Comparison of ENCODE assay signal across 25 cellular contexts in the genomic region with DNA sequence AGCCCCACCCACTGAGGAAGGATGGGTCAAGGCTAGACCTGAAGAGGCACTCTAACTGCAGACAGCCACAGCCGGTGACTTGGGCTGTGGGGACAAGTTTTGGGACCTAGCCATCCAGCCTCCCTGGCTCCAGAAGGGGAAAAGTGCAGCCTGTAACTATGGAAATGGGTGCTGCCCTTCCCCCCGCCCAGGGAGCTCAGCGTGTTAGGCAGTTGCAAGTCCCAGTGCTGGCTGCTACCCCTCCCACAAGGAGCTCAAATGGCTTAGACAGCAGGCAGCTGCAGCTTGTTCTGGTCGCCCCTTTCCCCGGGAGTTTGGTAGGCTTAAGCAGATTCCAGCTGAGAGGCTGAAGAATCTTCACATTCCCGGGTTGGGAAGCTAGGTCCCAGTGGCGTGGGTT.
"Had no signal": no experiment of that assay in that cellular context is flagged by ENCODE, and none has a peak within 500 bp of the region (broad histone marks: within the 10 kb centered on the region; RNA-seq: fewer than 3 reads in every experiment).

No MANE protein-coding gene starts in this region.

- H3K36me3 Mint-ChIP-seq: activated CD4-positive, alpha-beta memory T cell treated with anti-CD3 and anti-CD28 coated beads for 36 hours; activated naive CD8-positive, alpha-beta T cell treated with anti-CD3 and anti-CD28 coated beads, Interleukin-2, amount 10 ng/mL, durations not matched to agents 7 days and 5 days; naive thymus-derived CD8-positive, alpha-beta T cell had no signal

- H3K4me3 Mint-ChIP-seq: activated CD4-positive, alpha-beta memory T cell treated with anti-CD3 and anti-CD28 coated beads for 36 hours; activated naive CD4-positive, alpha-beta T cell treated with anti-CD3 and anti-CD28 coated beads for 36 hours; activated naive CD8-positive, alpha-beta T cell treated with anti-CD3 and anti-CD28 coated beads, Interleukin-2, amount 10 ng/mL, durations not matched to agents 7 days and 5 days; central memory CD8-positive, alpha-beta T cell; immature natural killer cell; naive thymus-derived CD8-positive, alpha-beta T cell; T-helper 1 cell treated with Interleukin-12 subunit alpha and Interleukin-12 subunit beta and Interleukin-4 antibody, amounts not matched to agents 30 μg/mL and 1 μg/mL, for 36 hours had no signal

- H3K27me3 Mint-ChIP-seq: activated CD4-positive, alpha-beta memory T cell treated with anti-CD3 and anti-CD28 coated beads for 36 hours; central memory CD8-positive, alpha-beta T cell; naive thymus-derived CD8-positive, alpha-beta T cell had no signal

- H3K36me3 ChIP-seq: breast epithelium, esophagus squamous epithelium, gastroesophageal sphincter, left lung, neutrophil, pancreas, right atrium auricular region, upper lobe of left lung had no signal

- H3K4me3 ChIP-seq: breast epithelium, dorsolateral prefrontal cortex, esophagus squamous epithelium, gastroesophageal sphincter, left lung, lung, pancreas, psoas muscle, right atrium auricular region, upper lobe of left lung had no signal

- H3K4me1 Mint-ChIP-seq: activated naive CD8-positive, alpha-beta T cell treated with anti-CD3 and anti-CD28 coated beads, Interleukin-2, amount 10 ng/mL, durations not matched to agents 7 days and 5 days; central memory CD8-positive, alpha-beta T cell; naive thymus-derived CD8-positive, alpha-beta T cell had no signal

- H3K27ac ChIP-seq: breast epithelium, dorsolateral prefrontal cortex, esophagus squamous epithelium, gastroesophageal sphincter, left lung, neutrophil, pancreas, psoas muscle, right atrium auricular region, upper lobe of left lung had no signal

- H3K27ac Mint-ChIP-seq: activated CD4-positive, alpha-beta memory T cell treated with anti-CD3 and anti-CD28 coated beads for 36 hours; activated naive CD4-positive, alpha-beta T cell treated with anti-CD3 and anti-CD28 coated beads for 36 hours; activated naive CD8-positive, alpha-beta T cell treated with anti-CD3 and anti-CD28 coated beads, Interleukin-2, amount 10 ng/mL, durations not matched to agents 7 days and 5 days; immature natural killer cell; naive thymus-derived CD8-positive, alpha-beta T cell; T-helper 1 cell treated with Interleukin-12 subunit alpha and Interleukin-12 subunit beta and Interleukin-4 antibody, amounts not matched to agents 30 μg/mL and 1 μg/mL, for 36 hours had no signal

- H3K9me3 ChIP-seq: breast epithelium, esophagus squamous epithelium, neutrophil, pancreas, psoas muscle, right atrium auricular region, upper lobe of left lung had no signal

- H3K27me3 ChIP-seq: breast epithelium, dorsolateral prefrontal cortex, esophagus squamous epithelium, gastroesophageal sphincter, left lung, neutrophil, pancreas, right atrium auricular region, upper lobe of left lung had no signal

- DNase-seq: activated CD4-positive, alpha-beta memory T cell treated with anti-CD3 and anti-CD28 coated beads for 36 hours; activated CD4-positive, alpha-beta T cell treated with anti-CD3 and anti-CD28 coated beads for 48 hours; activated naive CD4-positive, alpha-beta T cell treated with anti-CD3 and anti-CD28 coated beads for 36 hours; activated naive CD8-positive, alpha-beta T cell treated with anti-CD3 and anti-CD28 coated beads, Interleukin-2, amount 10 ng/mL, durations not matched to agents 7 days and 5 days; activated T-cell treated with anti-CD3 and anti-CD28 coated beads, Interleukin-2, amount 50 U/mL, for 48 hours; amniotic stem cell; dorsolateral prefrontal cortex; esophagus squamous epithelium; immature natural killer cell; left lung; naive thymus-derived CD8-positive, alpha-beta T cell; pancreas; psoas muscle; stimulated activated CD4-positive, alpha-beta T cell treated with anti-CD3 and anti-CD28 coated beads, Interleukin-12 subunit alpha, Interleukin-12 subunit beta, amount 100 ng/mL, for 4 hours; stimulated activated CD4-positive, alpha-beta T cell treated with anti-CD3 and anti-CD28 coated beads, Interleukin-4, amount 100 ng/mL, for 4 hours; stimulated activated naive CD8-positive, alpha-beta T cell treated with anti-CD3 and anti-CD28 coated beads, Interleukin-15, Interleukin-2, amounts not matched to agents 100 U/mL and 50 U/mL, for 24 hours; T1000; upper lobe of left lung had no signal

- H3K4me1 ChIP-seq: breast epithelium, esophagus squamous epithelium, left lung, pancreas, upper lobe of left lung had no signal
